In the genomic region with DNA sequence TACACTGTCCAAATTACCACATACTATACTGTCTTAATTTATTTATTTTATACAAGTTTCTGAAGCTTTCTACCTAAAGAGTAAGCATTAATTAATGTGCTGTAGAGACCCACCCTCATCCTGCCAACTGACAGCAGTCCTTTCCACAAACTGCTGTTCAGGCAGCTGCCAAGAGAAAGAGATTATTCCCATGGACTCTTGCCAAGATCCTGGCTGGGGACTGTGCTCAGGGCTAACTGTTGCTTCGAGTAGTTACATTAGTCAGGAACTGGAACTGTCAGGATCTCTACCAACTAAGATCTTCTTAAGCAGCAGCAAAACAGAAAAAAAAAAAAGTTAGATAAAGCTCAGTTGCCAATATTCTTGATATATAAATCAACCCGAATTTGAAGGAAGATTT, we compare ENCODE assay signal across 11 cellular contexts.
DNase-seq lines count a peak whose midpoint lies in the region; ATAC-seq, FAIRE-seq and TF ChIP-seq lines count a peak whose summit lies in the region.
"Had no signal": no experiment of that assay in that cellular context is flagged by ENCODE, and none has a peak within 500 bp of the region (broad histone marks: within the 10 kb centered on the region; RNA-seq: fewer than 3 reads in every experiment).

No MANE protein-coding gene starts in this region.

- H3K36me3 ChIP-seq in small intestine (ENCODE audit: control insufficient read depth in 2 of 2, insufficient read depth in 2 of 2, low read length in 2 of 2), result no peaks in the 10 kb centered on the region

- H3K27ac ChIP-seq in small intestine (ENCODE audit: low read depth in 1 of 2, low read length in 1 of 2), result no peak overlapping the region
- H3K27ac ChIP-seq: psoas muscle had no signal

- no peaks in the 10 kb centered on the region for H3K9me3 ChIP-seq in small intestine (ENCODE audit: control insufficient read depth, low read depth)
- H3K9me3 ChIP-seq: psoas muscle had no signal

- no peak for TF ChIP-seq CTCF in fibroblast of mammary gland (conservative IDR thresholded peaks at IDR 0.05; ENCODE audit: control insufficient read depth, insufficient read depth, low read depth, low read length)

- ATAC-seq in HG02623 (IDR thresholded peaks at IDR 0.05; ENCODE audit: unreplicated experiment), result no peak
- ATAC-seq: psoas muscle; stimulated activated naive B cell treated with anti-CD40 and anti-IgM and Interleukin-4, amounts not matched to agents 10 μg/mL and 1 μg/mL and 100 μg/mL, for 72 hours had no signal

- H3K4me1 ChIP-seq in small intestine (ENCODE audit: control insufficient read depth in 2 of 2, insufficient read depth in 1 of 2, low read depth in 1 of 2, low read length in 1 of 2), result peaks cover 1 to 3% of the 10 kb centered on the region in 2 donors
- H3K4me1 ChIP-seq: psoas muscle had no signal

- FAIRE-seq in HTR-8/SVneo (lab: Jason Lieb, UNC), result no peak
- no peak for FAIRE-seq in small intestine (lab: Jason Lieb, UNC)

- H3K4me3 ChIP-seq in fibroblast of mammary gland (ENCODE audit: control insufficient read depth, low read depth, low read length) (no peak overlapping the region), small intestine (ENCODE audit: low read depth in 1 of 2, low read length in 2 of 2) (no peak overlapping the region)
- H3K4me3 ChIP-seq: psoas muscle had no signal

- WGBS in small intestine, 3 donors, result 4 to 18% (median 12%) methylated on average over 2 of the region's 2 CpGs

- H3K27me3 ChIP-seq in small intestine (ENCODE audit: control insufficient read depth in 2 of 2, insufficient read depth in 2 of 2, low read length in 2 of 2), result no peaks in the 10 kb centered on the region

- peak; percentile 5 for DNase-seq in HTR-8/SVneo (ENCODE audit: insufficient read length, low spot score)
- DNase-seq in NCI-H524 treated with DMSO at 0.1 percent for 48 hours (lab: John Stamatoyannopoulos, UW), result peak; percentile 83
- peak; percentile 2 for DNase-seq in fibroblast of mammary gland (ENCODE audit: low read depth)
- DNase-seq in small intestine, result peak; percentile 86
- no peak for DNase-seq in putamen (ENCODE audit: low spot score)
- DNase-seq in effector CD4-positive, alpha-beta T cell, result no peak
- DNase-seq in SKM-1 (lab: John Stamatoyannopoulos, UW; ENCODE audit: unreplicated experiment), result no peak
- DNase-seq: activated CD4-positive, alpha-beta T cell treated with anti-CD3 and anti-CD28 coated beads for 48 hours; psoas muscle; stimulated activated naive B cell treated with anti-CD40 and anti-IgM and Interleukin-4, amounts not matched to agents 10 μg/mL and 1 μg/mL and 100 μg/mL, for 72 hours had no signal

Comparison
In these comparisons a context has a peak if more than half of its experiments do, and no peak if none do; other contexts are left out.
1. DNase-seq: peak in HTR-8/SVneo (single experiment), NCI-H524 treated with DMSO at 0.1 percent for 48 hours (single experiment), fibroblast of mammary gland (single experiment) and small intestine (single experiment); none in putamen (single experiment), effector CD4-positive, alpha-beta T cell (single experiment) and SKM-1 (single experiment).